ENCODE assay signal across 9 cellular contexts in genomic region chr21:29499734-29500343, GRCh38.
DNase-seq lines count a peak whose midpoint lies in the region; ATAC-seq and TF ChIP-seq lines count a peak whose summit lies in the region.
"Had no signal": no experiment of that assay in that cellular context is flagged by ENCODE, and none has a peak within 500 bp of the region (broad histone marks: within the 10 kb centered on the region; RNA-seq: fewer than 3 reads in every experiment).

No MANE protein-coding gene starts in this region.

- no peaks in the 10 kb centered on the region for H3K4me1 ChIP-seq in Loucy (ENCODE audit: insufficient read depth, low read length, poor library complexity, severe bottlenecking)
- no peaks in the 10 kb centered on the region for H3K4me1 ChIP-seq in right lobe of liver
- no peaks in the 10 kb centered on the region for H3K4me1 ChIP-seq in gastrocnemius medialis

- peak overlapping the region; percentile 80 for H3K27ac Mint-ChIP-seq in activated CD8-positive, alpha-beta T cell treated with anti-CD3 and anti-CD28 coated beads, Interleukin-2, amount 10 ng/mL, durations not matched to agents 7 days and 5 days
- H3K27ac Mint-ChIP-seq: activated naive CD8-positive, alpha-beta T cell had no signal

- WGBS in right lobe of liver (ENCODE audit: insufficient coverage, low coverage, low lambda C conversion rate, missing lambda C conversion rate), result 84% methylated on average over 7 of the region's 10 CpGs

- H3K9me3 ChIP-seq in Loucy (ENCODE audit: insufficient read depth, low read depth, low read length) (no peaks in the 10 kb centered on the region; the same call in 1 of the 2 replicates), right lobe of liver (no peaks in the 10 kb centered on the region), gastrocnemius medialis (no peaks in the 10 kb centered on the region)

- H2AFZ ChIP-seq in Loucy (ENCODE audit: low read length), result no peak overlapping the region

- H3K9ac ChIP-seq in Loucy (ENCODE audit: low read depth, low read length, poor library complexity, severe bottlenecking), result no peak overlapping the region

- in situ Hi-C loops in gastrocnemius medialis (cut with MboI; ENCODE audit: low sequenced_read_pairs in 4 of 4), result loop anchor here in 1 of 4 donors (25.0 kb wide), 1 partner anchor 337 kb away; no protein-coding TSS in a partner anchor

- POLR2A ChIA-PET in activated CD8-positive, alpha-beta T cell treated with anti-CD3 and anti-CD28 coated beads, Interleukin-2, amount 10 ng/mL, durations not matched to agents 7 days and 5 days (lab: Charles Lee), result no interaction called here

- peaks cover 5% of the 10 kb centered on the region for H3K36me3 Mint-ChIP-seq in activated CD8-positive, alpha-beta T cell treated with anti-CD3 and anti-CD28 coated beads, Interleukin-2, amount 10 ng/mL, durations not matched to agents 7 days and 5 days (ENCODE audit: low read depth)

- H3K4me1 Mint-ChIP-seq in activated CD8-positive, alpha-beta T cell treated with anti-CD3 and anti-CD28 coated beads, Interleukin-2, amount 10 ng/mL, durations not matched to agents 7 days and 5 days (ENCODE audit: low read depth), result peaks cover 8% of the 10 kb centered on the region

- CTCF ChIA-PET in activated CD8-positive, alpha-beta T cell treated with anti-CD3 and anti-CD28 coated beads, Interleukin-2, amount 10 ng/mL, durations not matched to agents 7 days and 5 days (lab: Charles Lee), result interaction anchor here (0.6 to 1.4 kb wide), 5 partner anchors 50 to 1376 kb away, joined by 3 to 6 read pairs (median 3); no protein-coding TSS in a partner anchor

- H3K4me3 ChIP-seq in Loucy (ENCODE audit: low read length, poor library complexity, severe bottlenecking), result no peak overlapping the region
- H3K4me3 ChIP-seq in right lobe of liver, result no peak overlapping the region
- no peak overlapping the region for H3K4me3 ChIP-seq in gastrocnemius medialis

- no peak overlapping the region for H3K4me3 Mint-ChIP-seq in activated CD8-positive, alpha-beta T cell treated with anti-CD3 and anti-CD28 coated beads, Interleukin-2, amount 10 ng/mL, durations not matched to agents 7 days and 5 days
- H3K4me3 Mint-ChIP-seq: activated naive CD8-positive, alpha-beta T cell had no signal

- no peaks in the 10 kb centered on the region for H3K9me2 ChIP-seq in Loucy (replicated peaks; ENCODE audit: low read depth, low read length)

- no peak overlapping the region for H3K27ac ChIP-seq in right lobe of liver
- H3K27ac ChIP-seq in gastrocnemius medialis, result no peak overlapping the region

- no peaks in the 10 kb centered on the region for H3K27me3 Mint-ChIP-seq in activated CD8-positive, alpha-beta T cell treated with anti-CD3 and anti-CD28 coated beads, Interleukin-2, amount 10 ng/mL, durations not matched to agents 7 days and 5 days (ENCODE audit: low read depth)
- H3K27me3 Mint-ChIP-seq: activated naive CD8-positive, alpha-beta T cell had no signal

- intact Hi-C loops in right lobe of liver (cut with DNase I), result no loop called here
- intact Hi-C loops in gastrocnemius medialis (cut with DNase I; ENCODE audit: low total_unique reads), result no loop called here

- H3K9me3 Mint-ChIP-seq in activated CD8-positive, alpha-beta T cell treated with anti-CD3 and anti-CD28 coated beads, Interleukin-2, amount 10 ng/mL, durations not matched to agents 7 days and 5 days (ENCODE audit: insufficient read depth), result peaks cover 9% of the 10 kb centered on the region

- H4K20me1 ChIP-seq in Loucy (ENCODE audit: insufficient read depth, low read length, poor library complexity, severe bottlenecking), result no peaks in the 10 kb centered on the region

- no peaks in the 10 kb centered on the region for H3K79me2 ChIP-seq in Loucy (ENCODE audit: insufficient read depth, low read length)

- ATAC-seq in activated CD8-positive, alpha-beta T cell treated with anti-CD3 and anti-CD28 coated beads, Interleukin-2, amount 10 ng/mL, durations not matched to agents 7 days and 5 days, result peak; percentile 49
- ATAC-seq in right lobe of liver (peak; percentile 39 to 62 (median 56)), gastrocnemius medialis (no peak), HG03175 (IDR thresholded peaks at IDR 0.05; ENCODE audit: unreplicated experiment) (no peak)

- H3K27me3 ChIP-seq in Loucy (ENCODE audit: insufficient read depth, low read length, poor library complexity, severe bottlenecking), result no peaks in the 10 kb centered on the region
- H3K27me3 ChIP-seq in right lobe of liver, result no peaks in the 10 kb centered on the region
- H3K27me3 ChIP-seq in gastrocnemius medialis, result no peaks in the 10 kb centered on the region

- H3K4me2 ChIP-seq in Loucy (ENCODE audit: low read depth, low read length, poor library complexity, severe bottlenecking), result no peak overlapping the region

- no peak for TF ChIP-seq POLR2A in right lobe of liver (IDR thresholded peaks at IDR 0.05)
- no peak for TF ChIP-seq POLR2A in gastrocnemius medialis (IDR thresholded peaks at IDR 0.05)

- H3K36me3 ChIP-seq in Loucy (ENCODE audit: insufficient read depth, low read length) (no peaks in the 10 kb centered on the region), right lobe of liver (no peaks in the 10 kb centered on the region), gastrocnemius medialis (no peaks in the 10 kb centered on the region)

- no peaks in the 10 kb centered on the region for H3F3A ChIP-seq in Loucy (ENCODE audit: low read depth)

- TF ChIP-seq CTCF in Loucy (conservative IDR thresholded peaks at IDR 0.05; ENCODE audit: low read length) (peak; percentile 60), right lobe of liver (IDR thresholded peaks at IDR 0.05) (peak; percentile 40 to 58 (median 44)), gastrocnemius medialis (IDR thresholded peaks at IDR 0.05 in 4 of 5, conservative IDR thresholded peaks at IDR 0.05 in 1 of 5) (peak in 1 of 5 experiments; percentile 36)

- DNase-seq in activated CD4-positive, alpha-beta T cell treated with anti-CD3 and anti-CD28 coated beads for 48 hours, result peak; percentile 9
- DNase-seq in activated CD4-positive, alpha-beta T cell treated with anti-CD3 and anti-CD28 coated beads, Interleukin-2, amount 50 U/mL, for 4 hours, result no peak
- peak; percentile 29 for DNase-seq in activated CD8-positive, alpha-beta T cell treated with anti-CD3 and anti-CD28 coated beads, Interleukin-2, amount 10 ng/mL, durations not matched to agents 7 days and 5 days
- DNase-seq in right lobe of liver (no peak), gastrocnemius medialis (no peak)
- DNase-seq in effector CD4-positive, alpha-beta T cell, result no peak

Comparison
In these comparisons a context has a peak if more than half of its experiments do, and no peak if none do; other contexts are left out.
1. DNase-seq: peak in activated CD4-positive, alpha-beta T cell treated with anti-CD3 and anti-CD28 coated beads for 48 hours (single experiment) and activated CD8-positive, alpha-beta T cell treated with anti-CD3 and anti-CD28 coated beads, Interleukin-2, amount 10 ng/mL, durations not matched to agents 7 days and 5 days (single experiment); none in activated CD4-positive, alpha-beta T cell treated with anti-CD3 and anti-CD28 coated beads, Interleukin-2, amount 50 U/mL, for 4 hours (0 of 2), right lobe of liver (0 of 3), effector CD4-positive, alpha-beta T cell (single experiment) and gastrocnemius medialis (0 of 2).
2. ATAC-seq: peak in activated CD8-positive, alpha-beta T cell treated with anti-CD3 and anti-CD28 coated beads, Interleukin-2, amount 10 ng/mL, durations not matched to agents 7 days and 5 days (single experiment) and right lobe of liver (4 of 4); none in gastrocnemius medialis (0 of 2) and HG03175 (single experiment).